Comparison of ENCODE assay signal across 1 cellular context in the genomic region with DNA sequence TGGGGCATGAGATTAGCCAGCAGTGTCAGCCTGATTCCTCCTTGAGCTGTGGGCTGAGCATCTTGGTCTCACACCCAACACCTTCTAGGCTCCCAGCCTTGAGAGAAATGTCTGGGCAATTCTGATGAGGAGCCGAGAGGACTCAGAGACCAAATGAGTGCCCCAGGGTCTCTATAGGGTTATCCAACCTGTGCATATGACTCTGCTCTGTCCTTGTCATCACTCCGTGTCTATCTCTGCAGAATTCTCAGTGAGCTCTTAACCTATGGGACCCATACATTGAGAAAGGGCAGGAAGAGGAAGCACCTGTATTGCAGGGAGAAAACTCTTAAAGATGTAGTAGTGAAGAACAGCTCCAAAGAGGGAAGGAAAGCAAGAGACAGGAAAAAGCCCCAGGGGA.
TF ChIP-seq lines count a peak whose summit lies in the region.

No MANE protein-coding gene starts in this region.

TF ChIP-seq in GM23338, 12 proteins besides CTCF, POLR2A, EP300 and RAD21 (continued from another document):
- TF ChIP-seq REST (IDR thresholded peaks at IDR 0.05; ENCODE audit: unreplicated experiment) (no peak), ZNF331 (CRISPR knock-in tag; IDR thresholded peaks at IDR 0.05; ENCODE audit: low read depth) (no peak), JUNB (IDR thresholded peaks at IDR 0.05; ENCODE audit: unreplicated experiment) (no peak), POLR2AphosphoS5 (IDR thresholded peaks at IDR 0.05; ENCODE audit: low read depth) (no peak), EZH2 (IDR thresholded peaks at IDR 0.05; ENCODE audit: low read depth, unreplicated experiment) (no peak), ZNF462 (CRISPR knock-in tag; IDR thresholded peaks at IDR 0.05) (no peak)
